8 cellular contexts compared by ENCODE assay signal in the genomic region with DNA sequence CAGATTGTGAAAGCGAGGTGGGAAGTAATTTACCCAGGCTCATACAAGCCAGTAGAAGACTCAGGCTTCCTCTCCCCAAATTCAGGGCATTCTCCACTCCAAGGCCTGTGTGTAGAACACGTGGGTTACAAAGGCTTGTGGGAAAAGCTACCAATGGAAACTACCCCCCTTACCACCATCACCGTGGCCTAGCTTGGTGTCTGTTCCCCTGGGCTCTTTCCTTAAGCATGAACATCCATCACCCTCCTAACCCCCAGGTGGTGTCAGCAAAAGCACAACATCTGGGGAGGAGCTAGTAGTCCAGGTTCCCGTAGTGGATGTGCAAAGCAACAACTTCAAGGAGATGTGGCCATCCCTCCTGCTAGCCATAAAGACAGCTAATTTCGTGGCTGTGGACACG. TPM values are rescaled to one million over a fixed set of nuclear protein-coding genes. Genes with fewer than 3 reads are reported as not detected.
DNase-seq lines count a peak whose midpoint lies in the region; ATAC-seq, FAIRE-seq and TF ChIP-seq lines count a peak whose summit lies in the region.

No MANE protein-coding gene starts in this region.

- peak overlapping the region; percentile 96 to 97 for H3K27ac ChIP-seq in A549

- peak overlapping the region; percentile 100 for H3K27ac Mint-ChIP-seq in T-helper 17 cell

- ATAC-seq in A549 (peak in 1 of 2 experiments; percentile 8; a peak in 3 of 6 replicates), T-helper 17 cell (no peak)

- TF ChIP-seq POLR2A in A549 (IDR thresholded peaks at IDR 0.05; ENCODE audit: low read length) = no peak

- TF ChIP-seq CTCF in A549 (IDR thresholded peaks at IDR 0.05) = no peak
- no peak for TF ChIP-seq CTCF in fibroblast of pulmonary artery (IDR thresholded peaks at IDR 0.05; ENCODE audit: low read length, missing control alignments)
- no peak for TF ChIP-seq CTCF in retinal pigment epithelial cell (conservative IDR thresholded peaks at IDR 0.05; ENCODE audit: low read depth, low read length)

- H3K36me3 Mint-ChIP-seq in T-helper 17 cell (ENCODE audit: low read depth) = peaks cover 3% of the 10 kb centered on the region

- CTCF ChIA-PET in A549 (lab: Yijun Ruan, JAX) = interaction anchor here (0.9 to 3.3 kb wide), 7 partner anchors 8 to 326 kb away, joined by 3 to 13 read pairs (median 5); no protein-coding TSS in a partner anchor

- 14% methylated on average over 5 of the region's 6 CpGs for WGBS in A549 (ENCODE audit: missing lambda C conversion rate)

- no peaks in the 10 kb centered on the region for H3K9me3 ChIP-seq in A549
- no peaks in the 10 kb centered on the region for H3K9me3 ChIP-seq in T-helper 17 cell (ENCODE audit: control insufficient read depth, low read length, poor library complexity, severe bottlenecking)

- POLR2A ChIA-PET in A549 (lab: Yijun Ruan, JAX) = interaction anchor here (0.5 to 2.8 kb wide), 11 partner anchors 8 to 541 kb away, joined by 3 to 33 read pairs (median 10); a partner anchor contains a TSS

- H3K4me2 ChIP-seq in A549 = peak overlapping the region; percentile 84

- no peak for TF ChIP-seq EP300 in A549 (IDR thresholded peaks at IDR 0.05)

- no peaks in the 10 kb centered on the region for H3K27me3 Mint-ChIP-seq in T-helper 17 cell

- H3K4me3 ChIP-seq in A549 (peak overlapping the region; percentile 67), fibroblast of pulmonary artery (replicated peaks; ENCODE audit: low read depth, low read length) (peak overlapping the region; percentile 68), retinal pigment epithelial cell (ENCODE audit: low read length) (peak overlapping the region; percentile 95)

- H3K4me3 Mint-ChIP-seq in T-helper 17 cell = peak overlapping the region; percentile 100

- no peak for TF ChIP-seq RAD21 in A549 (conservative IDR thresholded peaks at IDR 0.05 in 1 of 2, IDR thresholded peaks at IDR 0.05 in 1 of 2)

- H3K4me1 ChIP-seq in A549 = peaks cover 16% of the 10 kb centered on the region; the same call in 2 of the 3 replicates

- peak in 1 of 2 experiments; percentile 19 for DNase-seq in A549 (ENCODE audit: low read depth in 1 of 2, low spot score in 1 of 2)
- no peak for DNase-seq in GM18507 (ENCODE audit: extremely low spot score, insufficient read length, low read depth)
- DNase-seq in T-helper 17 cell = no peak
- DNase-seq in fibroblast of pulmonary artery (ENCODE audit: low read depth) = peak; percentile 10
- DNase-seq in retinal pigment epithelial cell (ENCODE audit: low read depth) = no peak
- DNase-seq in DMS114 treated with DMSO at 0.1 percent for 48 hours (lab: John Stamatoyannopoulos, UW; ENCODE audit: unreplicated experiment) = no peak
- DNase-seq in COLO829 (ENCODE audit: low spot score) = no peak
- DNase-seq in GM19238 (ENCODE audit: insufficient read length, low spot score) = no peak

- H3K4me1 Mint-ChIP-seq in T-helper 17 cell = peaks cover 45% of the 10 kb centered on the region

- FAIRE-seq in A549 (lab: Jason Lieb, UNC) (no peak), GM18507 (lab: Jason Lieb, UNC) (peak; percentile 9)

TF ChIP-seq in A549, 52 proteins besides CTCF, POLR2A, EP300 and RAD21:
- no peak for TF ChIP-seq CHD4 (IDR thresholded peaks at IDR 0.05; ENCODE audit: borderline replicate concordance)

RNA-seq across cellular contexts. Expression of a gene that starts 0.6 kb away (rescaled TPM):
- 9.0 and 9.4 TPM in 2 replicates for polyA plus RNA-seq in A549 (2011; rRNA removed)
- 17.0 and 18.4 TPM in 2 replicates for polyA plus RNA-seq in A549 (2012; cell fraction: cytosol; rRNA removed)
- polyA plus RNA-seq in A549 (2012; cell fraction: nucleus; rRNA removed) = 71.5 and 78.8 TPM in 2 replicates
- 12.4 to 15.2 TPM (median 12.6 TPM) in 3 replicates for polyA plus RNA-seq in A549 (2017; fragmentation: RNase III; extraction: RNeasy Plus Mini Kit Qiagen cat#74134 plus additional on column Dnase treatment)
- polyA minus RNA-seq in A549 (2011; rRNA and poly(A)+ RNA removed) = 7.8 and 9.1 TPM in 2 replicates
- 10 to 100 TPM; 60.4 to 73.4 TPM for total RNA-seq in T-helper 17 cell

RNA-seq across cellular contexts. Expression of a gene that starts 0.8 kb away (rescaled TPM):
- polyA plus RNA-seq in A549 (2011; rRNA removed) (13.3 and 14.9 TPM in 2 replicates), A549 (2017; fragmentation: RNase III; extraction: RNeasy Plus Mini Kit Qiagen cat#74134 plus additional on column Dnase treatment) (13.7 to 16.3 TPM (median 15.8 TPM) in 3 replicates)
- polyA plus RNA-seq in A549 (2012; cell fraction: cytosol; rRNA removed) = 25.1 and 29.5 TPM in 2 replicates
- polyA plus RNA-seq in A549 (2012; cell fraction: nucleus; rRNA removed) = 28.6 and 29.7 TPM in 2 replicates
- 18.2 and 22.9 TPM in 2 replicates for polyA minus RNA-seq in A549 (2011; rRNA and poly(A)+ RNA removed)
- total RNA-seq in T-helper 17 cell = 10 to 100 TPM; 51.4 to 52.5 TPM

RNA-seq across cellular contexts. Expression of a gene that starts 14.1 kb away (rescaled TPM):
- polyA plus RNA-seq in A549 (2011; rRNA removed) = 0.80 and 0.91 TPM in 2 replicates
- 5.3 and 7.2 TPM in 2 replicates for polyA plus RNA-seq in A549 (2012; cell fraction: cytosol; rRNA removed)
- polyA plus RNA-seq in A549 (2012; cell fraction: nucleus; rRNA removed) = 7.2 and 15.8 TPM in 2 replicates
- 2.8 to 3.8 TPM (median 2.8 TPM) in 3 replicates for polyA plus RNA-seq in A549 (2017; fragmentation: RNase III; extraction: RNeasy Plus Mini Kit Qiagen cat#74134 plus additional on column Dnase treatment)
- polyA minus RNA-seq in A549 (2011; rRNA and poly(A)+ RNA removed) = 0.97 and 1.1 TPM in 2 replicates
- under 1 TPM; 0.17 to 0.21 TPM for total RNA-seq in T-helper 17 cell
